In the genomic region with DNA sequence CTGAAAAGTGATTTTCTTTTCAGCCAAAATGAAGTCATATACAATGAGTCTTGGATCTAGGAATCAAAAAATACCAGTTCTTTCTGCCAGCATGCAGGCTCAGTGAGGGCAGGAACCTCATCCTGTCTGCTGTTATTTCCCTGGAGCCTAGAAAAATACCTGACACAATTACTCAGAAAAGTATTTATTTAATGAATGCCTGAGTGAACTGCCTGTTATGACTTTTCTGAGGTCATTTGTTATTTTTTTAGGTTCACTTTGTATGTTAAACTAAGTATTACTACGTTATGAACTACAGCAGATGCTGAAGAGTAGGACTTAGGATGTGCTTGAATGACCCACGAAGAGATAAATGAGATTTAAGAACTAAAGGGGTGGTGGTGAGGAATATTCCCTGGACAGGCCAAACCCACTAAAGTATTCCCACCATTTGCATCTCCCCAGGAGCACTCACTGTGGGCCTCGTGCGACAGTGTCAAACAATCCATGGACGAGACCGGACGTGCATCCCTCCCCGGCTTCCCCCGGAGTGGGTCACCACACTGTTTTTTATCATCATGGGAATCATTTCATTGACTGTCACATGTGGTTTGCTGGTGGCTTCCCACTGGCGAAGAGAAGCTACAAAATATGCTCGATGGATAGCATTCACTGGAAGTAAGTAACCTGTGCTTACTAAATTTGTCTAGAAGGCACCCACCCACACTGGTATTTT, we compare ENCODE assay signal across 22 cellular contexts. TPM values are rescaled to one million over a fixed set of nuclear protein-coding genes. Genes with fewer than 3 reads are reported as not detected.
DNase-seq lines count a peak whose midpoint lies in the region; ATAC-seq and TF ChIP-seq lines count a peak whose summit lies in the region.
"Had no signal": no experiment of that assay in that cellular context is flagged by ENCODE, and none has a peak within 500 bp of the region (broad histone marks: within the 10 kb centered on the region; RNA-seq: fewer than 3 reads in every experiment).

No MANE protein-coding gene starts in this region.

- no peak for DNase-seq in CD8-positive, alpha-beta T cell
- DNase-seq in HFFc6 (peak; percentile 39), kidney tubule cell (ENCODE audit: low spot score) (peak; percentile 61), osteocyte (ENCODE audit: extremely low spot score, unreplicated experiment) (no peak), OCI-M1 (lab: John Stamatoyannopoulos, UW) (no peak)
- no peak for DNase-seq in central memory CD8-positive, alpha-beta T cell (ENCODE audit: low spot score in 2 of 2)
- DNase-seq: activated CD4-positive, alpha-beta T cell treated with anti-CD3 and anti-CD28 coated beads, Interleukin-2, amount 10 ng/mL, durations not matched to agents 24 days and 14 days; activated CD8-positive, alpha-beta memory T cell treated with anti-CD3 and anti-CD28 coated beads, Interleukin-2, amount 10 ng/mL, durations not matched to agents 7 days and 5 days; adrenal gland; DMS79 treated with DMSO at 0.1 percent for 48 hours; dorsolateral prefrontal cortex; erythroblast; left colon; NCI-H1436; NCI-H69; SIG-M5 had no signal

- no peak overlapping the region for H3K4me3 ChIP-seq in CD8-positive, alpha-beta T cell (ENCODE audit: low read depth, low read length)
- H3K4me3 ChIP-seq: adrenal gland, dorsolateral prefrontal cortex had no signal

- no peaks in the 10 kb centered on the region for H3K9me3 Mint-ChIP-seq in CD8-positive, alpha-beta T cell
- H3K9me3 Mint-ChIP-seq in HFFc6, result no peaks in the 10 kb centered on the region
- H3K9me3 Mint-ChIP-seq in central memory CD8-positive, alpha-beta T cell, result no peaks in the 10 kb centered on the region
- H3K9me3 Mint-ChIP-seq in osteocyte (ENCODE audit: unreplicated experiment), result no peaks in the 10 kb centered on the region
- H3K9me3 Mint-ChIP-seq: activated CD4-positive, alpha-beta T cell treated with anti-CD3 and anti-CD28 coated beads, Interleukin-2, amount 10 ng/mL, durations not matched to agents 24 days and 14 days; activated T-helper 2 cell treated with anti-CD3 and anti-CD28 coated beads, Interferon-gamma antibody, Interleukin-2, Interleukin-4, amounts not matched to agents 10 μg/mL and 5 μg/mL and 100 μg/mL, durations not matched to agents 14 hours and 24 hours and 36 hours; mesothelial cell of epicardium; nephron; stimulated activated memory B cell treated with anti-CD40 and anti-IgM and Interleukin-4, amounts not matched to agents 10 μg/mL and 1 μg/mL and 100 μg/mL, for 72 hours had no signal

- no peak for TF ChIP-seq CTCF in CD8-positive, alpha-beta T cell (IDR thresholded peaks at IDR 0.05)
- TF ChIP-seq CTCF in HFFc6 (IDR thresholded peaks at IDR 0.05) (no peak), osteocyte (IDR thresholded peaks at IDR 0.05) (no peak)

- H3K27ac Mint-ChIP-seq in CD8-positive, alpha-beta T cell, result peak overlapping the region; percentile 37
- H3K27ac Mint-ChIP-seq in HFFc6, result peak overlapping the region; percentile 78
- peak overlapping the region; percentile 41 for H3K27ac Mint-ChIP-seq in central memory CD8-positive, alpha-beta T cell (ENCODE audit: low read depth)
- no peak overlapping the region for H3K27ac Mint-ChIP-seq in osteocyte (ENCODE audit: unreplicated experiment)
- H3K27ac Mint-ChIP-seq: activated CD4-positive, alpha-beta T cell treated with anti-CD3 and anti-CD28 coated beads, Interleukin-2, amount 10 ng/mL, durations not matched to agents 24 days and 14 days; activated CD8-positive, alpha-beta memory T cell treated with anti-CD3 and anti-CD28 coated beads, Interleukin-2, amount 10 ng/mL, durations not matched to agents 7 days and 5 days; activated T-helper 2 cell treated with anti-CD3 and anti-CD28 coated beads, Interferon-gamma antibody, Interleukin-2, Interleukin-4, amounts not matched to agents 10 μg/mL and 5 μg/mL and 100 μg/mL, durations not matched to agents 14 hours and 24 hours and 36 hours; mesothelial cell of epicardium; nephron; stimulated activated memory B cell treated with anti-CD40 and anti-IgM and Interleukin-4, amounts not matched to agents 10 μg/mL and 1 μg/mL and 100 μg/mL, for 72 hours had no signal

- POLR2A ChIA-PET in CD8-positive, alpha-beta T cell (lab: Charles Lee), result no interaction called here

- no peak for ATAC-seq in CD8-positive, alpha-beta T cell
- ATAC-seq in central memory CD8-positive, alpha-beta T cell (replicated peaks; ENCODE audit: extremely low read depth, poor library complexity, severe bottlenecking), result no peak
- ATAC-seq in GM21381 (IDR thresholded peaks at IDR 0.05; ENCODE audit: unreplicated experiment), result no peak
- ATAC-seq: activated CD8-positive, alpha-beta memory T cell treated with anti-CD3 and anti-CD28 coated beads, Interleukin-2, amount 10 ng/mL, durations not matched to agents 7 days and 5 days; left colon; stimulated activated memory B cell treated with anti-CD40 and anti-IgM and Interleukin-4, amounts not matched to agents 10 μg/mL and 1 μg/mL and 100 μg/mL, for 72 hours had no signal

- no peak overlapping the region for H3K4me3 Mint-ChIP-seq in CD8-positive, alpha-beta T cell
- H3K4me3 Mint-ChIP-seq in HFFc6 (peak overlapping the region; percentile 67), osteocyte (ENCODE audit: unreplicated experiment) (no peak overlapping the region)
- no peak overlapping the region for H3K4me3 Mint-ChIP-seq in central memory CD8-positive, alpha-beta T cell
- H3K4me3 Mint-ChIP-seq: activated CD4-positive, alpha-beta T cell treated with anti-CD3 and anti-CD28 coated beads, Interleukin-2, amount 10 ng/mL, durations not matched to agents 24 days and 14 days; activated CD8-positive, alpha-beta memory T cell treated with anti-CD3 and anti-CD28 coated beads, Interleukin-2, amount 10 ng/mL, durations not matched to agents 7 days and 5 days; mesothelial cell of epicardium; nephron; stimulated activated memory B cell treated with anti-CD40 and anti-IgM and Interleukin-4, amounts not matched to agents 10 μg/mL and 1 μg/mL and 100 μg/mL, for 72 hours had no signal

- no peak overlapping the region for H3K27ac ChIP-seq in CD8-positive, alpha-beta T cell (ENCODE audit: low read depth, low read length)
- H3K27ac ChIP-seq: adrenal gland had no signal

- intact Hi-C loops in CD8-positive, alpha-beta T cell (cut with DNase I, micrococcal nuclease), result loop anchor here (5.0 kb wide), 3 partner anchors 123 to 258 kb away; a partner anchor contains a TSS

- no peaks in the 10 kb centered on the region for H3K27me3 Mint-ChIP-seq in CD8-positive, alpha-beta T cell (ENCODE audit: low read depth)
- H3K27me3 Mint-ChIP-seq in HFFc6 (ENCODE audit: insufficient read depth) (no peaks in the 10 kb centered on the region; the same call in 1 of the 2 replicates), osteocyte (ENCODE audit: unreplicated experiment) (no peaks in the 10 kb centered on the region)
- H3K27me3 Mint-ChIP-seq in central memory CD8-positive, alpha-beta T cell, result no peaks in the 10 kb centered on the region
- H3K27me3 Mint-ChIP-seq: activated CD4-positive, alpha-beta T cell treated with anti-CD3 and anti-CD28 coated beads, Interleukin-2, amount 10 ng/mL, durations not matched to agents 24 days and 14 days; activated CD8-positive, alpha-beta memory T cell treated with anti-CD3 and anti-CD28 coated beads, Interleukin-2, amount 10 ng/mL, durations not matched to agents 7 days and 5 days; stimulated activated memory B cell treated with anti-CD40 and anti-IgM and Interleukin-4, amounts not matched to agents 10 μg/mL and 1 μg/mL and 100 μg/mL, for 72 hours had no signal

- no peaks in the 10 kb centered on the region for H3K9me3 ChIP-seq in CD8-positive, alpha-beta T cell (ENCODE audit: low read length)
- H3K9me3 ChIP-seq: adrenal gland had no signal

- H3K4me1 ChIP-seq in CD8-positive, alpha-beta T cell (ENCODE audit: insufficient read depth, low read length), result no peaks in the 10 kb centered on the region

- CTCF ChIA-PET in CD8-positive, alpha-beta T cell (lab: Charles Lee), result interaction anchor here (0.7 to 5.3 kb wide), 3 partner anchors 14 to 84 kb away, joined by 3 to 158 read pairs (median 41); a partner anchor contains a TSS

- H3K36me3 ChIP-seq in CD8-positive, alpha-beta T cell (ENCODE audit: insufficient read depth, low read length), result no peaks in the 10 kb centered on the region
- H3K36me3 ChIP-seq: adrenal gland had no signal

- H3K36me3 Mint-ChIP-seq in CD8-positive, alpha-beta T cell, result peaks cover 12% of the 10 kb centered on the region
- H3K36me3 Mint-ChIP-seq in HFFc6 (ENCODE audit: low read depth), result peaks cover 21% of the 10 kb centered on the region
- peaks cover 3% of the 10 kb centered on the region for H3K36me3 Mint-ChIP-seq in central memory CD8-positive, alpha-beta T cell (ENCODE audit: insufficient read depth)
- no peaks in the 10 kb centered on the region for H3K36me3 Mint-ChIP-seq in osteocyte (ENCODE audit: unreplicated experiment)
- H3K36me3 Mint-ChIP-seq: activated CD8-positive, alpha-beta memory T cell treated with anti-CD3 and anti-CD28 coated beads, Interleukin-2, amount 10 ng/mL, durations not matched to agents 7 days and 5 days; mesothelial cell of epicardium; stimulated activated memory B cell treated with anti-CD40 and anti-IgM and Interleukin-4, amounts not matched to agents 10 μg/mL and 1 μg/mL and 100 μg/mL, for 72 hours had no signal

- peaks cover 3% of the 10 kb centered on the region for H3K4me1 Mint-ChIP-seq in CD8-positive, alpha-beta T cell (ENCODE audit: low read depth)
- H3K4me1 Mint-ChIP-seq in HFFc6 (ENCODE audit: low read depth) (peaks cover 51% of the 10 kb centered on the region), osteocyte (ENCODE audit: unreplicated experiment) (peaks cover 14% of the 10 kb centered on the region)
- no peaks in the 10 kb centered on the region for H3K4me1 Mint-ChIP-seq in central memory CD8-positive, alpha-beta T cell
- H3K4me1 Mint-ChIP-seq: activated CD4-positive, alpha-beta T cell treated with anti-CD3 and anti-CD28 coated beads, Interleukin-2, amount 10 ng/mL, durations not matched to agents 24 days and 14 days; mesothelial cell of epicardium; nephron; stimulated activated memory B cell treated with anti-CD40 and anti-IgM and Interleukin-4, amounts not matched to agents 10 μg/mL and 1 μg/mL and 100 μg/mL, for 72 hours had no signal

- H3K27me3 ChIP-seq in CD8-positive, alpha-beta T cell (ENCODE audit: insufficient read depth, low read length), result no peaks in the 10 kb centered on the region
- H3K27me3 ChIP-seq: adrenal gland, dorsolateral prefrontal cortex had no signal

RNA-seq across cellular contexts. Expression of a gene that starts 17.1 kb away (rescaled TPM):
- total RNA-seq in CD8-positive, alpha-beta T cell, result under 1 TPM; 0.17 to 0.62 TPM
- under 1 TPM in 2 of 6 experiments, not detected in 4; 0.09 to 0.41 TPM for total RNA-seq in HFFc6 (2021; fragmentation: NEBNext Ultra II Directional; extraction: Animal tissue kit (Norgen Biotek cat#: 25700))
- 0.27 TPM in 1 of 2 replicates, not detected in the other for total RNA-seq in osteocyte
- total RNA-seq: activated CD4-positive, alpha-beta T cell treated with anti-CD3 and anti-CD28 coated beads, Interleukin-2, amount 10 ng/mL, durations not matched to agents 24 days and 14 days; cardiac septum; left colon had no signal

Comparison
In these comparisons a context has a peak if more than half of its experiments do, and no peak if none do; other contexts are left out.
1. DNase-seq: peak in HFFc6 (single experiment) and kidney tubule cell (single experiment); none in CD8-positive, alpha-beta T cell (0 of 7), central memory CD8-positive, alpha-beta T cell (0 of 2), osteocyte (single experiment) and OCI-M1 (single experiment).